ENCODE assay signal across 1 cellular context in the genomic region with DNA sequence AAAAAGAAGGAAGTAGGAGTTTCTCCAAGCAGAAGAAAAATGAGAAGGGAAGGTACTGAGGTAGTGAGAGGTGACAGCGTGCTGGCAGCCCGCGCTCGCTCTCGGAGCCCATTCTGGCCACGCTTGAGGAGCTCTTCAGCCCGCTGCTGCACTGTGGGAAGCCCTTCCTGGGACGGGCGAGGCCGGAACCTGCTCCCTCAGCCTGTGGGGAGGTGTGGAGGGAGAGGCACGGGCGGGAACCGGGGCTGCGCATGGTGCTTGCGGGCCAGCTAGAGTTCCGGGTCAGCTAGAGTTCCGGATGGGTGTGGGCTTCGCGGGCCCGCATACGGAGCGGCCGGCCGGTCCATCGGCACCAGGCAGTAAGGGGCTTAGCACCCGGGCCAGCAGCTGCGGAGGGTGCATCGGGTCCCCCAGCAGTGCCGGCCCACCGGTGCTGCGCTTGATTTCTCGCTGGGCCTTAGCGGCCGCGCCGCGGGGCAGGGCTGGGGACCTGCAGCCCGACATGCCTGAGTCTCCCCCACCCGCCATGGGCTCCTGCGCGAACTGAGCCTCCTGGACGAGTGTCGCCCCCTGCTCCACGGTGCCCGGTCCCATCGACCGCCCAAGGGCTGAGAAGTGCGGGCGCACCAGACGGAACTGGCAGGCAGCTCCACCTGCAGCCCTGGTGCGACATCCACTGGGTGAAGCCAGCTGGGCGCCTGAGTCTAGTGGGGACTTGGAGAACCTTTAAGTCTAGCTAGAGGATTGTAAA.
TF ChIP-seq lines count a peak whose summit lies in the region.

No MANE protein-coding gene starts in this region.

TF ChIP-seq in H1, 55 proteins besides CTCF, POLR2A, EP300 and RAD21:
- TF ChIP-seq CTBP2 (IDR thresholded peaks at IDR 0.05; ENCODE audit: borderline replicate concordance, insufficient read depth, insufficient read length, low read length), result no peak
- TF ChIP-seq NRF1 (IDR thresholded peaks at IDR 0.05; ENCODE audit: low read depth, low read length), result no peak
- TF ChIP-seq, protein P1, sequence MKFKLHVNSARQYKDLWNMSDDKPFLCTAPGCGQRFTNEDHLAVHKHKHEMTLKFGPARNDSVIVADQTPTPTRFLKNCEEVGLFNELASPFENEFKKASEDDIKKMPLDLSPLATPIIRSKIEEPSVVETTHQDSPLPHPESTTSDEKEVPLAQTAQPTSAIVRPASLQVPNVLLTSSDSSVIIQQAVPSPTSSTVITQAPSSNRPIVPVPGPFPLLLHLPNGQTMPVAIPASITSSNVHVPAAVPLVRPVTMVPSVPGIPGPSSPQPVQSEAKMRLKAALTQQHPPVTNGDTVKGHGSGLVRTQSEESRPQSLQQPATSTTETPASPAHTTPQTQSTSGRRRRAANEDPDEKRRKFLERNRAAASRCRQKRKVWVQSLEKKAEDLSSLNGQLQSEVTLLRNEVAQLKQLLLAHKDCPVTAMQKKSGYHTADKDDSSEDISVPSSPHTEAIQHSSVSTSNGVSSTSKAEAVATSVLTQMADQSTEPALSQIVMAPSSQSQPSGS (IDR thresholded peaks at IDR 0.05; ENCODE audit: low read length), result no peak
- no peak for TF ChIP-seq CEBPB (IDR thresholded peaks at IDR 0.05; ENCODE audit: low read depth, low read length)
- TF ChIP-seq, protein P2, sequence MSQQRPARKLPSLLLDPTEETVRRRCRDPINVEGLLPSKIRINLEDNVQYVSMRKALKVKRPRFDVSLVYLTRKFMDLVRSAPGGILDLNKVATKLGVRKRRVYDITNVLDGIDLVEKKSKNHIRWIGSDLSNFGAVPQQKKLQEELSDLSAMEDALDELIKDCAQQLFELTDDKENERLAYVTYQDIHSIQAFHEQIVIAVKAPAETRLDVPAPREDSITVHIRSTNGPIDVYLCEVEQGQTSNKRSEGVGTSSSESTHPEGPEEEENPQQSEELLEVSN (IDR thresholded peaks at IDR 0.05), result peak; percentile 44; the same call in 1 of the 2 replicates
- TF ChIP-seq CBX8 (IDR thresholded peaks at IDR 0.05; ENCODE audit: borderline replicate concordance, low read depth, low read length), result no peak
